In genomic region chr17:38588775-38589174, GRCh38 we compare ENCODE assay signal across 12 cellular contexts. TPM values are rescaled to one million over a fixed set of nuclear protein-coding genes. Genes with fewer than 3 reads are reported as not detected.
DNase-seq lines count a peak whose midpoint lies in the region; ATAC-seq, FAIRE-seq and TF ChIP-seq lines count a peak whose summit lies in the region.
"Had no signal": no experiment of that assay in that cellular context is flagged by ENCODE, and none has a peak within 500 bp of the region (broad histone marks: within the 10 kb centered on the region; RNA-seq: fewer than 3 reads in every experiment).

No MANE protein-coding gene starts in this region.

- no peaks in the 10 kb centered on the region for H3K79me2 ChIP-seq in Karpas-422 (ENCODE audit: low read length)

- peak; percentile 51 for DNase-seq in H7
- DNase-seq in NT2/D1 (ENCODE audit: low read depth, low spot score), result no peak
- peak; percentile 53 for DNase-seq in kidney
- DNase-seq in Karpas-422, result no peak
- DNase-seq: Caco-2, NCI-H1048, NCI-H510A, NCI-H82 had no signal

- H4K20me1 ChIP-seq in BLaER1, result peaks cover 40% of the 10 kb centered on the region
- no peaks in the 10 kb centered on the region for H4K20me1 ChIP-seq in Karpas-422 (ENCODE audit: insufficient read depth, low read depth, low read length)

- H3K4me1 ChIP-seq in BLaER1 (peaks cover 95% of the 10 kb centered on the region), NT2/D1 (ENCODE audit: insufficient read depth, insufficient read length) (peaks cover 65% of the 10 kb centered on the region), kidney (ENCODE audit: control insufficient read depth in 1 of 2, insufficient read depth in 1 of 2, low read depth in 1 of 2, low read length in 2 of 2) (peaks cover 0 to 5% of the 10 kb centered on the region in 2 donors), Karpas-422 (ENCODE audit: low read length) (peaks cover 20% of the 10 kb centered on the region)

- FAIRE-seq in kidney (lab: Jason Lieb, UNC), result no peak

- no peak overlapping the region for H2AFZ ChIP-seq in Karpas-422 (ENCODE audit: low read length)

- H3K36me3 ChIP-seq in BLaER1, result no peaks in the 10 kb centered on the region
- no peaks in the 10 kb centered on the region for H3K36me3 ChIP-seq in H7 (replicated peaks; ENCODE audit: control insufficient read depth, insufficient read depth, low read length)
- H3K36me3 ChIP-seq in NT2/D1 (ENCODE audit: insufficient read depth, insufficient read length, low read length), result no peaks in the 10 kb centered on the region
- no peaks in the 10 kb centered on the region for H3K36me3 ChIP-seq in kidney (ENCODE audit: control insufficient read depth in 1 of 2, insufficient read depth in 2 of 2, low read length in 2 of 2)
- H3K36me3 ChIP-seq in Karpas-422 (ENCODE audit: insufficient read depth, low read length), result no peaks in the 10 kb centered on the region

- H3K9ac ChIP-seq in BLaER1 (0 out of 2 replicates have a peak overlapping the region, but pooled peaks have one; percentile 7), NT2/D1 (ENCODE audit: insufficient read length, low read depth) (peak overlapping the region; percentile 46), kidney (ENCODE audit: low read length in 2 of 2) (no peak overlapping the region), Karpas-422 (ENCODE audit: low read length) (no peak overlapping the region)
- H3K9ac ChIP-seq: KMS-11 had no signal

- H3K27ac ChIP-seq in BLaER1 (no peak overlapping the region), kidney (ENCODE audit: low read depth in 2 of 2, low read length in 2 of 2) (no peak overlapping the region), Karpas-422 (ENCODE audit: low read length) (no peak overlapping the region)
- H3K27ac ChIP-seq: KMS-11 had no signal

- no peaks in the 10 kb centered on the region for H3K9me2 ChIP-seq in Karpas-422 (replicated peaks; ENCODE audit: insufficient read depth, low read length)

- intact Hi-C loops in kidney (cut with DNase I), result no loop called here

- ATAC-seq in GM21619 (IDR thresholded peaks at IDR 0.05; ENCODE audit: unreplicated experiment) (no peak), HG02763 (IDR thresholded peaks at IDR 0.05; ENCODE audit: unreplicated experiment) (no peak)

- H3K9me3 ChIP-seq in BLaER1 (no peaks in the 10 kb centered on the region), NT2/D1 (ENCODE audit: insufficient read depth, low read length) (no peaks in the 10 kb centered on the region), kidney (ENCODE audit: control insufficient read depth in 1 of 2, low read length in 2 of 2) (no peaks in the 10 kb centered on the region), Karpas-422 (ENCODE audit: low read length) (no peaks in the 10 kb centered on the region)
- H3K9me3 ChIP-seq: Caco-2 had no signal

- H3K27me3 ChIP-seq in BLaER1, result no peaks in the 10 kb centered on the region
- H3K27me3 ChIP-seq in H7 (ENCODE audit: control insufficient read depth, insufficient read depth, low read length), result peaks cover 4% of the 10 kb centered on the region
- no peaks in the 10 kb centered on the region for H3K27me3 ChIP-seq in NT2/D1 (ENCODE audit: insufficient read depth, insufficient read length)
- no peaks in the 10 kb centered on the region for H3K27me3 ChIP-seq in Karpas-422 (ENCODE audit: low read length)

- H3K4me3 ChIP-seq in BLaER1 (no peak overlapping the region), H7 (ENCODE audit: insufficient read depth, low read depth, low read length) (no peak overlapping the region), NT2/D1 (ENCODE audit: insufficient read length, low read depth) (no peak overlapping the region), kidney (ENCODE audit: low read length in 2 of 2) (no peak overlapping the region), Karpas-422 (ENCODE audit: low read length) (no peak overlapping the region)

- peak overlapping the region; percentile 90 for H3K4me2 ChIP-seq in BLaER1
- H3K4me2 ChIP-seq in Karpas-422 (ENCODE audit: low read depth, low read length, poor library complexity, severe bottlenecking), result no peak overlapping the region
- H3K4me2 ChIP-seq: KMS-11 had no signal

- no peak for TF ChIP-seq CTCF in kidney (IDR thresholded peaks at IDR 0.05; ENCODE audit: borderline replicate concordance, extremely low read depth, insufficient read depth)

RNA-seq across cellular contexts. Expression of gene SRCIN1, which starts 17.0 kb away (rescaled TPM):
- total RNA-seq in H7 (2014; rRNA removed; shearing (Covaris generic)), result 2.3 TPM in 2 replicates
- 6.1 TPM for total RNA-seq in kidney
- 0.34 TPM for polyA plus RNA-seq in kidney (ENCODE audit: insufficient read depth, low read depth, low replicate concordance)
- total RNA-seq in Karpas-422 (2014; rRNA removed; shearing (Covaris generic); ENCODE audit: low replicate concordance), result 0.14 and 0.86 TPM in 2 replicates

Comparison
In these comparisons a context has a peak if more than half of its experiments do, and no peak if none do; other contexts are left out.
1. H3K9ac ChIP-seq: peak in BLaER1 (single experiment) and NT2/D1 (single experiment); none in kidney (0 of 2) and Karpas-422 (single experiment).
2. DNase-seq: peak in H7 (single experiment) and kidney (single experiment); none in NT2/D1 (single experiment) and Karpas-422 (single experiment).